In genomic region chr6:25993038-25993684, GRCh38 we compare ENCODE assay signal across 8 cellular contexts. TPM values are rescaled to one million over a fixed set of nuclear protein-coding genes. Genes with fewer than 3 reads are reported as not detected.
DNase-seq lines count a peak whose midpoint lies in the region; ATAC-seq and TF ChIP-seq lines count a peak whose summit lies in the region.

No MANE protein-coding gene starts in this region.

- H3K9ac ChIP-seq in mucosa of rectum (ENCODE audit: low read depth in 1 of 2, low read length in 2 of 2) = peak overlapping the region; percentile 88 to 96

- H3K9me3 ChIP-seq in mucosa of rectum (ENCODE audit: control insufficient read depth in 2 of 2, low read length in 2 of 2) = no peaks in the 10 kb centered on the region

- H3K4me1 ChIP-seq in mucosa of rectum (ENCODE audit: control insufficient read depth in 2 of 2, insufficient read depth in 2 of 2, low read length in 2 of 2) = peaks cover 8 to 13% of the 10 kb centered on the region in 2 donors

- H3K36me3 ChIP-seq in mucosa of rectum (ENCODE audit: control insufficient read depth in 2 of 2, insufficient read depth in 2 of 2, low read length in 2 of 2) = peaks cover 5 to 7% of the 10 kb centered on the region in 2 donors

- H3K27ac ChIP-seq in caudate nucleus (ENCODE audit: low read depth, low read length) (peak overlapping the region; percentile 77), mucosa of rectum (ENCODE audit: low read depth in 2 of 2, low read length in 2 of 2) (peak overlapping the region; percentile 91 to 93)

- H3K4me3 ChIP-seq in Jurkat, Clone E6-1 (ENCODE audit: low read length) = peak overlapping the region; percentile 67
- peak overlapping the region; percentile 95 for H3K4me3 ChIP-seq in mucosa of rectum (ENCODE audit: low read length in 2 of 2)

- ATAC-seq in GM18870 (IDR thresholded peaks at IDR 0.05; ENCODE audit: unreplicated experiment) (peak; percentile 11), GM21447 (IDR thresholded peaks at IDR 0.05; ENCODE audit: unreplicated experiment) (no peak), omental fat pad (ENCODE audit: low FRiP score) (no peak)

- DNase-seq in Jurkat, Clone E6-1 (ENCODE audit: low read depth, low spot score) = no peak
- DNase-seq in caudate nucleus (lab: John Stamatoyannopoulos, UW) (no peak), NCI-H1417 (lab: John Stamatoyannopoulos, UW) (no peak), omental fat pad (ENCODE audit: low spot score) (no peak), NCI-H2081 (lab: John Stamatoyannopoulos, UW) (no peak)

- TF ChIP-seq CTCF in omental fat pad (IDR thresholded peaks at IDR 0.05) = no peak

- no peaks in the 10 kb centered on the region for H3K27me3 ChIP-seq in mucosa of rectum (ENCODE audit: control insufficient read depth in 2 of 2, insufficient read depth in 2 of 2, low read length in 2 of 2)

RNA-seq across cellular contexts. Expression of gene TRIM38, which starts 30.6 kb away (rescaled TPM):
- 4.8 TPM for polyA plus RNA-seq in Jurkat, Clone E6-1 (2012; ENCODE audit: insufficient read depth, insufficient read length)
- total RNA-seq in omental fat pad = 10 to 100 TPM in 3 of 4 donors, 1 to 10 TPM in 1; 7.8 to 21.6 (median 11.7) TPM
